In the genomic region with DNA sequence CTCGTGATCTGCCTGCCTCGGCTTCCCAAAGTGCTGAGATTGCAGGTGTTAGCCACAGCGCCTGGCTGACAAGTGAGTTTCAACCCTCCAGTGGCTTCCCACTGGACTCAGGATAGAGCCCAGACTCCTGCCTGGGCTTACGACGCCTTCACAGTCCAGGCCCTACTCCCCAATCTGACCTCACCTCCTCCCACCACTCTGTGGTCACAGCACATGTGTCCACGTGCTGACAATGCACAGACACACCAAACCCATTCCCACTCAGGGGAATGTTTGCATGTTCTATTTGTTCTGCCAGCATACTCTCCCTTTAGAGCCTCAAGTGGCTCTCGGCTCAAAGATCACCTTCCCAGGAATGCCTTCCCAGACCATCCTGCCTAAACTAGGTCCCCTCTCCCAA, we compare ENCODE assay signal across 1 cellular context.
TF ChIP-seq lines count a peak whose summit lies in the region.

No MANE protein-coding gene starts in this region.

TF ChIP-seq in HepG2, 621 proteins besides CTCF, POLR2A, EP300 and RAD21 (continued from another document):
- 0 out of 2 replicates have a peak, but pooled peaks have one; percentile 49 for TF ChIP-seq ZNF205 (CRISPR knock-in tag; IDR thresholded peaks at IDR 0.05)
- TF ChIP-seq, protein P1, sequence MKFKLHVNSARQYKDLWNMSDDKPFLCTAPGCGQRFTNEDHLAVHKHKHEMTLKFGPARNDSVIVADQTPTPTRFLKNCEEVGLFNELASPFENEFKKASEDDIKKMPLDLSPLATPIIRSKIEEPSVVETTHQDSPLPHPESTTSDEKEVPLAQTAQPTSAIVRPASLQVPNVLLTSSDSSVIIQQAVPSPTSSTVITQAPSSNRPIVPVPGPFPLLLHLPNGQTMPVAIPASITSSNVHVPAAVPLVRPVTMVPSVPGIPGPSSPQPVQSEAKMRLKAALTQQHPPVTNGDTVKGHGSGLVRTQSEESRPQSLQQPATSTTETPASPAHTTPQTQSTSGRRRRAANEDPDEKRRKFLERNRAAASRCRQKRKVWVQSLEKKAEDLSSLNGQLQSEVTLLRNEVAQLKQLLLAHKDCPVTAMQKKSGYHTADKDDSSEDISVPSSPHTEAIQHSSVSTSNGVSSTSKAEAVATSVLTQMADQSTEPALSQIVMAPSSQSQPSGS (CRISPR knock-in tag; IDR thresholded peaks at IDR 0.05): 0 out of 2 replicates have a peak, but pooled peaks have one; percentile 44
- no peak for TF ChIP-seq MYNN (CRISPR knock-in tag; IDR thresholded peaks at IDR 0.05; ENCODE audit: low read depth)
- TF ChIP-seq ZNF687 (CRISPR knock-in tag; IDR thresholded peaks at IDR 0.05): peak; percentile 77
- peak; percentile 20; the same call in 1 of the 2 replicates for TF ChIP-seq SALL2 (CRISPR knock-in tag; IDR thresholded peaks at IDR 0.05)
- TF ChIP-seq ZNF605 (CRISPR knock-in tag; IDR thresholded peaks at IDR 0.05): peak; percentile 54; the same call in 1 of the 2 replicates
- peak; percentile 62; the same call in 1 of the 2 replicates for TF ChIP-seq JUNB (CRISPR knock-in tag; IDR thresholded peaks at IDR 0.05; ENCODE audit: borderline replicate concordance)
- no peak for TF ChIP-seq FOXP1 (IDR thresholded peaks at IDR 0.05)
- TF ChIP-seq FOXP1 (CRISPR knock-in tag; IDR thresholded peaks at IDR 0.05): peak; percentile 53; the same call in 1 of the 2 replicates
- TF ChIP-seq ZBTB33 (CRISPR knock-in tag; IDR thresholded peaks at IDR 0.05): peak; percentile 48; the same call in 1 of the 2 replicates
- no peak for TF ChIP-seq RAD51 (IDR thresholded peaks at IDR 0.05; ENCODE audit: borderline replicate concordance)
- TF ChIP-seq BHLHE40 (IDR thresholded peaks at IDR 0.05; ENCODE audit: low read length): peak; percentile 81
- no peak for TF ChIP-seq ZMAT5 (CRISPR knock-in tag; IDR thresholded peaks at IDR 0.05; ENCODE audit: borderline replicate concordance, low read depth)
- TF ChIP-seq NFKBIZ (CRISPR knock-in tag; IDR thresholded peaks at IDR 0.05): 0 out of 2 replicates have a peak, but pooled peaks have one; percentile 37
- TF ChIP-seq FOXA1 (IDR thresholded peaks at IDR 0.05): no peak
- TF ChIP-seq FOXA1 (CRISPR knock-in tag; IDR thresholded peaks at IDR 0.05): peak; percentile 37; the same call in 1 of the 2 replicates
- no peak for TF ChIP-seq BCLAF1 (IDR thresholded peaks at IDR 0.05)
- peak; percentile 66 for TF ChIP-seq SOX5 (CRISPR knock-in tag; IDR thresholded peaks at IDR 0.05; ENCODE audit: borderline replicate concordance)
- TF ChIP-seq ZNF891 (CRISPR knock-in tag; IDR thresholded peaks at IDR 0.05): 0 out of 2 replicates have a peak, but pooled peaks have one; percentile 47
- TF ChIP-seq CBFB (CRISPR knock-in tag; IDR thresholded peaks at IDR 0.05): peak; percentile 72
- TF ChIP-seq REPIN1 (CRISPR knock-in tag; IDR thresholded peaks at IDR 0.05; ENCODE audit: borderline replicate concordance, low read depth): 0 out of 2 replicates have a peak, but pooled peaks have one; percentile 42
- peak; percentile 63 for TF ChIP-seq RARA (CRISPR knock-in tag; IDR thresholded peaks at IDR 0.05)
- peak; percentile 59; the same call in 1 of the 2 replicates for TF ChIP-seq ZFY (CRISPR knock-in tag; IDR thresholded peaks at IDR 0.05)
- peak; percentile 82 for TF ChIP-seq TFDP2 (CRISPR knock-in tag; IDR thresholded peaks at IDR 0.05)
- TF ChIP-seq ZNF430 (CRISPR knock-in tag; IDR thresholded peaks at IDR 0.05): peak; percentile 65; the same call in 1 of the 2 replicates
- TF ChIP-seq ARNTL (CRISPR knock-in tag; IDR thresholded peaks at IDR 0.05): peak; percentile 59; the same call in 1 of the 2 replicates
- TF ChIP-seq PRDM4 (CRISPR knock-in tag; IDR thresholded peaks at IDR 0.05; ENCODE audit: borderline replicate concordance): no peak
- peak; percentile 26; the same call in 1 of the 2 replicates for TF ChIP-seq FOXO1 (CRISPR knock-in tag; IDR thresholded peaks at IDR 0.05)
- peak; percentile 74; the same call in 1 of the 2 replicates for TF ChIP-seq HDAC2 (CRISPR knock-in tag; IDR thresholded peaks at IDR 0.05)
